ENCODE assay signal across 8 cellular contexts in genomic region chr6:97669191-97669651, GRCh38.
DNase-seq lines count a peak whose midpoint lies in the region; ATAC-seq and TF ChIP-seq lines count a peak whose summit lies in the region.

No MANE protein-coding gene starts in this region.

- CTCF ChIA-PET in Panc1 (lab: Charles Lee), result no interaction called here
- CTCF ChIA-PET in T-cell (lab: Charles Lee), result no interaction called here

- no peaks in the 10 kb centered on the region for H3K27me3 Mint-ChIP-seq in T-cell

- H3K4me1 ChIP-seq in Panc1 (ENCODE audit: control insufficient read depth, insufficient read depth, low read length) (no peaks in the 10 kb centered on the region; the same call in 1 of the 2 replicates), right atrium auricular region (no peaks in the 10 kb centered on the region), suprapubic skin (peaks cover 6% of the 10 kb centered on the region)

- TF ChIP-seq POLR2A in suprapubic skin (IDR thresholded peaks at IDR 0.05), result no peak

- TF ChIP-seq CTCF in Panc1 (IDR thresholded peaks at IDR 0.05) (no peak), right atrium auricular region (IDR thresholded peaks at IDR 0.05) (no peak), suprapubic skin (IDR thresholded peaks at IDR 0.05) (no peak)

- H3K9me3 Mint-ChIP-seq in T-cell, result no peaks in the 10 kb centered on the region

- no peaks in the 10 kb centered on the region for H3K27me3 ChIP-seq in Panc1 (ENCODE audit: control insufficient read depth, insufficient read depth, low read length)
- no peaks in the 10 kb centered on the region for H3K27me3 ChIP-seq in right atrium auricular region
- no peaks in the 10 kb centered on the region for H3K27me3 ChIP-seq in suprapubic skin

- 26% methylated on average over 10 of the region's 10 CpGs for WGBS in suprapubic skin

- BruUV-seq in Panc1 (replicated peaks; lab: Mats Ljungman, UMichigan), result no TSS peak

- H3K36me3 ChIP-seq in Panc1 (ENCODE audit: control insufficient read depth, insufficient read depth, low read length) (no peaks in the 10 kb centered on the region), right atrium auricular region (no peaks in the 10 kb centered on the region), suprapubic skin (no peaks in the 10 kb centered on the region)

- H3K9me3 ChIP-seq in Panc1 (ENCODE audit: control insufficient read depth, insufficient read depth, low read depth, low read length), result no peaks in the 10 kb centered on the region
- H3K9me3 ChIP-seq in right atrium auricular region, result no peaks in the 10 kb centered on the region
- no peaks in the 10 kb centered on the region for H3K9me3 ChIP-seq in suprapubic skin

- H3K4me3 Mint-ChIP-seq in T-cell, result no peak overlapping the region

- peak; percentile 8 for DNase-seq in stimulated activated CD4-positive, alpha-beta T cell treated with anti-CD3 and anti-CD28 coated beads, Interleukin-1b, Interleukin-23, amount 100 ng/mL, for 48 hours
- no peak for DNase-seq in stimulated activated CD4-positive, alpha-beta T cell treated with anti-CD3 and anti-CD28 coated beads, Interleukin-4, amount 100 ng/mL, for 24 hours
- DNase-seq in Panc1 (ENCODE audit: low read depth, low spot score) (no peak), right atrium auricular region (ENCODE audit: low spot score) (no peak), suprapubic skin (ENCODE audit: low spot score in 2 of 2) (no peak), T-cell (no peak)
- peak; percentile 32 for DNase-seq in stimulated activated CD8-positive, alpha-beta memory T cell treated with anti-CD3 and anti-CD28 coated beads, Interleukin-4, amount 100 ng/mL, for 48 hours

- POLR2A ChIA-PET in Panc1 (lab: Charles Lee) (no interaction called here), T-cell (lab: Charles Lee) (no interaction called here)

- peak overlapping the region; percentile 19 to 41; a peak in 3 of 4 replicates for H3K4me3 ChIP-seq in Panc1 (ENCODE audit: low read depth in 2 of 2, low read length in 2 of 2)
- peak overlapping the region; percentile 16 to 36 for H3K4me3 ChIP-seq in right atrium auricular region
- no peak overlapping the region for H3K4me3 ChIP-seq in suprapubic skin

- no peaks in the 10 kb centered on the region for H3K36me3 Mint-ChIP-seq in T-cell

- H3K4me1 Mint-ChIP-seq in T-cell, result no peaks in the 10 kb centered on the region

- H3K27ac Mint-ChIP-seq in T-cell, result no peak overlapping the region

- no peak for TF ChIP-seq EP300 in suprapubic skin (IDR thresholded peaks at IDR 0.05)

- H3K27ac ChIP-seq in Panc1 (ENCODE audit: low read length), result no peak overlapping the region
- peak overlapping the region; percentile 78 to 80 for H3K27ac ChIP-seq in right atrium auricular region
- no peak overlapping the region for H3K27ac ChIP-seq in suprapubic skin

- intact Hi-C loops in Panc1 (cut with micrococcal nuclease; ENCODE audit: unreplicated experiment), result no loop called here

- in situ Hi-C loops in Panc1 (cut with HindIII; ENCODE audit: low pct_unique_long_range_greater_than_20kb, low sequenced_read_pairs), result no loop called here

- ATAC-seq in HG02938 (IDR thresholded peaks at IDR 0.05; ENCODE audit: unreplicated experiment), result peak; percentile 100
- peak; percentile 65 for ATAC-seq in Panc1
- no peak for ATAC-seq in T-cell (replicated peaks in 1 of 4)

Comparison
In these comparisons a context has a peak if more than half of its experiments do, and no peak if none do; other contexts are left out.
1. DNase-seq: peak in stimulated activated CD4-positive, alpha-beta T cell treated with anti-CD3 and anti-CD28 coated beads, Interleukin-1b, Interleukin-23, amount 100 ng/mL, for 48 hours (single experiment) and stimulated activated CD8-positive, alpha-beta memory T cell treated with anti-CD3 and anti-CD28 coated beads, Interleukin-4, amount 100 ng/mL, for 48 hours (single experiment); none in stimulated activated CD4-positive, alpha-beta T cell treated with anti-CD3 and anti-CD28 coated beads, Interleukin-4, amount 100 ng/mL, for 24 hours (single experiment), Panc1 (single experiment), right atrium auricular region (single experiment), suprapubic skin (0 of 2) and T-cell (0 of 34).
2. ATAC-seq: peak in HG02938 (single experiment) and Panc1 (single experiment); none in T-cell (0 of 4).
3. H3K27ac ChIP-seq: peak in right atrium auricular region (2 of 2); none in Panc1 (single experiment) and suprapubic skin (single experiment).